ENCODE assay signal across 21 cellular contexts in the genomic region with DNA sequence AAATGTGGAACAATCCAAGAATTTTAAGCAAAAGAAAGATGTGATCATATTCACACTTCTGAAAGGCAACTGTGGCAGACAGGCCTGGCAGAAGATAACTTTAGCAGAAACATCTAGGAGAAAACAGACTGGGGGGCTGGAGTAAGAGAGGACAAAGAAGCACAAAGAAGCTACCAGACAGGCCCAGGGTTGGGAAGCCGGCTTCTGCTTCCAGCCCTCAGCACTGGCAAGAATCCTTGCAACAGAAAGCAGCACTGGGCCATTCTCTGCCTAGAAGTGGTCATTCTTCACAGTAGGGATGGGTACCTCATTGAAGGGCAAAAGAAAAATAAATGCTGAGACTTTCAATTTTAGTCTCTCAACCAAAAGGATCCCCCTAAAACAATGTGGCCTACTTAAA.
"Had no signal": no experiment of that assay in that cellular context is flagged by ENCODE, and none has a peak within 500 bp of the region (broad histone marks: within the 10 kb centered on the region; RNA-seq: fewer than 3 reads in every experiment).

No MANE protein-coding gene starts in this region.

- H3K4me3 Mint-ChIP-seq: natural killer cell; stimulated activated naive B cell treated with anti-CD40 and anti-IgM and Interleukin-4, amounts not matched to agents 10 μg/mL and 1 μg/mL and 100 μg/mL, for 72 hours; stimulated activated naive CD8-positive, alpha-beta T cell treated with anti-CD3 and anti-CD28 coated beads, Interleukin-15, Interleukin-2, amounts not matched to agents 100 ng/mL and 50 ng/mL, for 24 hours had no signal

- ATAC-seq: left ventricle myocardium superior; lower lobe of right lung; natural killer cell; pancreas; right lobe of liver; stimulated activated naive B cell treated with anti-CD40 and anti-IgM and Interleukin-4, amounts not matched to agents 10 μg/mL and 1 μg/mL and 100 μg/mL, for 72 hours had no signal

- H3K27ac Mint-ChIP-seq: natural killer cell; stimulated activated naive B cell treated with anti-CD40 and anti-IgM and Interleukin-4, amounts not matched to agents 10 μg/mL and 1 μg/mL and 100 μg/mL, for 72 hours; stimulated activated naive CD8-positive, alpha-beta T cell treated with anti-CD3 and anti-CD28 coated beads, Interleukin-15, Interleukin-2, amounts not matched to agents 100 ng/mL and 50 ng/mL, for 24 hours had no signal

- DNase-seq: dorsolateral prefrontal cortex; effector CD4-positive, alpha-beta T cell; head of caudate nucleus; left ventricle myocardium superior; lower lobe of right lung; natural killer cell; nucleus accumbens; pancreas; right lobe of liver; small intestine; stimulated activated CD4-positive, alpha-beta T cell treated with anti-CD3 and anti-CD28 coated beads, Interleukin-15, amount 100 ng/mL, for 24 hours; stimulated activated CD4-positive, alpha-beta T cell treated with anti-CD3 and anti-CD28 coated beads, Interleukin-2, amount 100 ng/mL, for 48 hours; stimulated activated naive B cell treated with anti-CD40 and anti-IgM and Interleukin-4, amounts not matched to agents 10 μg/mL and 1 μg/mL and 100 μg/mL, for 72 hours; upper lobe of left lung; uterus had no signal

- H3K4me1 ChIP-seq: lower lobe of right lung, pancreas, right lobe of liver, upper lobe of left lung, uterus had no signal

- H3K36me3 ChIP-seq: lower lobe of right lung, pancreas, right lobe of liver, thoracic aorta, tibial nerve, upper lobe of left lung, uterus had no signal

- H3K27ac ChIP-seq: lower lobe of right lung, pancreas, right lobe of liver, thoracic aorta, tibial nerve, upper lobe of left lung, uterus had no signal

- H3K9me3 Mint-ChIP-seq: natural killer cell; stimulated activated naive B cell treated with anti-CD40 and anti-IgM and Interleukin-4, amounts not matched to agents 10 μg/mL and 1 μg/mL and 100 μg/mL, for 72 hours; stimulated activated naive CD8-positive, alpha-beta T cell treated with anti-CD3 and anti-CD28 coated beads, Interleukin-15, Interleukin-2, amounts not matched to agents 100 ng/mL and 50 ng/mL, for 24 hours had no signal

- H3K4me1 Mint-ChIP-seq: natural killer cell; stimulated activated naive B cell treated with anti-CD40 and anti-IgM and Interleukin-4, amounts not matched to agents 10 μg/mL and 1 μg/mL and 100 μg/mL, for 72 hours had no signal

- H3K36me3 Mint-ChIP-seq: natural killer cell; stimulated activated naive B cell treated with anti-CD40 and anti-IgM and Interleukin-4, amounts not matched to agents 10 μg/mL and 1 μg/mL and 100 μg/mL, for 72 hours had no signal

- FAIRE-seq: colon, frontal cortex, keratinocyte, pancreas, small intestine had no signal

- H3K27me3 ChIP-seq: dorsolateral prefrontal cortex, pancreas, right lobe of liver, tibial nerve, upper lobe of left lung, uterus had no signal

- H3K9me3 ChIP-seq: lower lobe of right lung, pancreas, right lobe of liver, thoracic aorta, tibial nerve, upper lobe of left lung, uterus had no signal

- H3K4me3 ChIP-seq: dorsolateral prefrontal cortex, lower lobe of right lung, pancreas, right lobe of liver, thoracic aorta, tibial nerve, upper lobe of left lung, uterus had no signal
